ENCODE assay signal across 26 cellular contexts in genomic region chr3:100753846-100754245, GRCh38. TPM values are rescaled to one million over a fixed set of nuclear protein-coding genes. Genes with fewer than 3 reads are reported as not detected.
A peak's percentile ranks its signal among the peaks of the same experiment; 100 is the strongest.
DNase-seq lines count a peak whose midpoint lies in the region; ATAC-seq and TF ChIP-seq lines count a peak whose summit lies in the region.
"Had no signal": no experiment of that assay in that cellular context is flagged by ENCODE, and none has a peak within 500 bp of the region (broad histone marks: within the 10 kb centered on the region; RNA-seq: fewer than 3 reads in every experiment).

No MANE protein-coding gene starts in this region.

- H3K4me1 Mint-ChIP-seq in activated T-cell treated with anti-CD3 and anti-CD28 coated beads, Interleukin-2, amount 50 U/mL, for 72 hours (ENCODE audit: low read depth) = no peaks in the 10 kb centered on the region
- H3K4me1 Mint-ChIP-seq: activated naive CD8-positive, alpha-beta T cell treated with anti-CD3 and anti-CD28 coated beads for 36 hours had no signal

- H3K4me1 ChIP-seq in HUES48 (ENCODE audit: control insufficient read depth, insufficient read depth, low read length) = peaks cover 46% of the 10 kb centered on the region
- peaks cover 30% of the 10 kb centered on the region for H3K4me1 ChIP-seq in psoas muscle

- 30 to 36% (median 33%) methylated on average over 2 of the region's 2 CpGs for WGBS in psoas muscle, 3 donors

- intact Hi-C loops in psoas muscle (cut with DNase I) = no loop called here

- H3K36me3 Mint-ChIP-seq in activated T-cell treated with anti-CD3 and anti-CD28 coated beads, Interleukin-2, amount 50 U/mL, for 72 hours (ENCODE audit: insufficient read depth in 2 of 2) = peaks cover 2 to 13% of the 10 kb centered on the region in 2 donors

- DNase-seq in NCI-H2171 treated with DMSO at 0.1 percent for 48 hours (lab: John Stamatoyannopoulos, UW) (peak; percentile 69), fibroblast of the aortic adventitia (ENCODE audit: low read depth) (peak; percentile 22), psoas muscle (no peak), SK-N-DZ (ENCODE audit: low spot score) (no peak)
- no peak for DNase-seq in activated T-cell treated with anti-CD3 and anti-CD28 coated beads, Interleukin-2, amount 50 U/mL, for 72 hours
- DNase-seq: activated CD4-positive, alpha-beta T cell treated with anti-CD3 and anti-CD28 coated beads, Interleukin-2, amount 50 U/mL, for 4 hours; activated CD8-positive, alpha-beta memory T cell treated with anti-CD3 and anti-CD28 coated beads, Interleukin-2, amount 50 U/mL, for 48 hours; activated naive CD8-positive, alpha-beta T cell treated with anti-CD3 and anti-CD28 coated beads for 36 hours; AML-193; CD8-positive, alpha-beta T cell; endodermal cell; GF-D8; head of caudate nucleus; Kasumi-1; NCI-H1048; NCI-H2029; NCI-H510A treated with DMSO at 0.1 percent for 48 hours; RPMI8226; small intestine; stimulated activated CD4-positive, alpha-beta T cell treated with anti-CD3 and anti-CD28 coated beads, Interleukin-4, amount 100 ng/mL, for 1 hour; stimulated activated naive CD4-positive, alpha-beta T cell treated with Interleukin-2 at 50 U/mL for 16 hours; WERI-Rb-1 had no signal

- H3K9me3 ChIP-seq in HUES48 (ENCODE audit: control insufficient read depth, insufficient read depth, low read length) (no peaks in the 10 kb centered on the region), psoas muscle (no peaks in the 10 kb centered on the region)
- H3K9me3 ChIP-seq: thoracic aorta had no signal

- H3K36me3 ChIP-seq in HUES48 (ENCODE audit: control insufficient read depth, insufficient read depth, low read length) = peaks cover 27% of the 10 kb centered on the region
- H3K36me3 ChIP-seq in psoas muscle (ENCODE audit: insufficient read depth in 1 of 2, low read depth in 1 of 2) = peaks cover 8 to 37% of the 10 kb centered on the region in 2 donors

- no peak overlapping the region for H3K4me3 Mint-ChIP-seq in activated T-cell treated with anti-CD3 and anti-CD28 coated beads, Interleukin-2, amount 50 U/mL, for 72 hours
- H3K4me3 Mint-ChIP-seq: activated naive CD8-positive, alpha-beta T cell treated with anti-CD3 and anti-CD28 coated beads for 36 hours; CD8-positive, alpha-beta T cell; endodermal cell had no signal

- H3K9ac ChIP-seq in HUES48 (ENCODE audit: low read depth, low read length) = no peak overlapping the region

- no peak for TF ChIP-seq CTCF in fibroblast of the aortic adventitia (IDR thresholded peaks at IDR 0.05; ENCODE audit: insufficient read depth, low read length)
- TF ChIP-seq CTCF in psoas muscle (IDR thresholded peaks at IDR 0.05) = no peak

- H3K9me3 Mint-ChIP-seq in activated T-cell treated with anti-CD3 and anti-CD28 coated beads, Interleukin-2, amount 50 U/mL, for 72 hours = no peaks in the 10 kb centered on the region
- H3K9me3 Mint-ChIP-seq: activated naive CD8-positive, alpha-beta T cell treated with anti-CD3 and anti-CD28 coated beads for 36 hours; CD8-positive, alpha-beta T cell; endodermal cell had no signal

- H3K27me3 ChIP-seq in HUES48 (ENCODE audit: control insufficient read depth, insufficient read depth, low read length) (no peaks in the 10 kb centered on the region), psoas muscle (ENCODE audit: insufficient read depth in 3 of 3, low read length in 2 of 3) (no peaks in the 10 kb centered on the region)

- H3K4me3 ChIP-seq in HUES48 (ENCODE audit: low read depth, low read length) (0 out of 2 replicates have a peak overlapping the region, but pooled peaks have one; percentile 4), fibroblast of the aortic adventitia (ENCODE audit: low read depth, low read length) (no peak overlapping the region), psoas muscle (no peak overlapping the region)
- H3K4me3 ChIP-seq: coronary artery, thoracic aorta had no signal

- ATAC-seq in psoas muscle (peak in 2 of 4 donors; percentile 39 to 59), HG03354 (IDR thresholded peaks at IDR 0.05; ENCODE audit: poor library complexity, severe bottlenecking, unreplicated experiment) (no peak)
- ATAC-seq in activated T-cell treated with anti-CD3 and anti-CD28 coated beads, Interleukin-2, amount 50 U/mL, for 72 hours (replicated peaks in 1 of 2) = no peak
- ATAC-seq: CD8-positive, alpha-beta T cell had no signal

- H3K27ac ChIP-seq in HUES48 (ENCODE audit: low read depth, low read length) = peak overlapping the region; percentile 31
- peak overlapping the region; percentile 31 for H3K27ac ChIP-seq in psoas muscle
- H3K27ac ChIP-seq: WERI-Rb-1 had no signal

- no peak overlapping the region for H3K27ac Mint-ChIP-seq in activated T-cell treated with anti-CD3 and anti-CD28 coated beads, Interleukin-2, amount 50 U/mL, for 72 hours
- H3K27ac Mint-ChIP-seq: activated naive CD8-positive, alpha-beta T cell treated with anti-CD3 and anti-CD28 coated beads for 36 hours; CD8-positive, alpha-beta T cell had no signal

- H3K27me3 Mint-ChIP-seq in activated T-cell treated with anti-CD3 and anti-CD28 coated beads, Interleukin-2, amount 50 U/mL, for 72 hours (ENCODE audit: low read depth) = no peaks in the 10 kb centered on the region
- H3K27me3 Mint-ChIP-seq: activated naive CD8-positive, alpha-beta T cell treated with anti-CD3 and anti-CD28 coated beads for 36 hours had no signal

RNA-seq across cellular contexts. Expression of gene TFG, which starts 44.6 kb away (rescaled TPM):
- total RNA-seq in fibroblast of the aortic adventitia (ENCODE audit: low replicate concordance) (68.9 and 143 TPM in 2 replicates), psoas muscle (10 to 100 TPM; 55.8 to 69.7 (median 63.4) TPM)
- 100 to 1,000 TPM in 1 of 3 donors, 10 to 100 TPM in 2; 57.8 to 129 (median 99.9) TPM for polyA plus RNA-seq in psoas muscle
- total RNA-seq in activated T-cell treated with anti-CD3 and anti-CD28 coated beads, Interleukin-2, amount 50 U/mL, for 72 hours = 10 to 100 TPM; 60.6 to 64.7 TPM
- polyA plus RNA-seq in SK-N-DZ (2014; cell fraction: cytosol; rRNA removed) = 53.9 and 57.1 TPM in 2 replicates
- polyA plus RNA-seq in SK-N-DZ (2014; cell fraction: nucleus; rRNA removed) = 32.0 and 48.2 TPM in 2 replicates

Comparison
In these comparisons a context has a peak if more than half of its experiments do, and no peak if none do; other contexts are left out.
1. DNase-seq: peak in NCI-H2171 treated with DMSO at 0.1 percent for 48 hours (single experiment) and fibroblast of the aortic adventitia (single experiment); none in psoas muscle (0 of 2), activated T-cell treated with anti-CD3 and anti-CD28 coated beads, Interleukin-2, amount 50 U/mL, for 72 hours (0 of 2) and SK-N-DZ (single experiment).